Comparison of ENCODE assay signal across 11 cellular contexts in the genomic region with DNA sequence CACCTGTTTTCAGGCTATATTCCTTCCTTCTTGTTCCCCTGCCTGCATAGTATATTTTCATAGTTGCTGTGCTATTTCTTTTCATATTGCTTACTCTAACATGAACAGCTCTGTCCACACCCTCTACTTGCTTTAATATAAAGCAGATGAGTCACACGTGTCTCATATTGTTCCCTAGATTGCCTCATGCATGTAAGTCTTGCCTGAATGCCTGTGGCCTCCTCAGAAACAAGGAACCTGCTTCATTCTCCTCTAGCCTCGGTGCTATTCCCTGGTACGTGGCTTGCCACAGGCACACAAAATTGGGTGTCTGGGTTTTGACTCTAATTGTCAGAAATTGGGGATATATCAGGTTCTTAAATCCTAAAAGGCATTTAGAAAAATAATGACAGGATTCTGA. TPM values are rescaled to one million over a fixed set of nuclear protein-coding genes. Genes with fewer than 3 reads are reported as not detected.
DNase-seq lines count a peak whose midpoint lies in the region; ATAC-seq and TF ChIP-seq lines count a peak whose summit lies in the region.
"Had no signal": no experiment of that assay in that cellular context is flagged by ENCODE, and none has a peak within 500 bp of the region (broad histone marks: within the 10 kb centered on the region; RNA-seq: fewer than 3 reads in every experiment).

No MANE protein-coding gene starts in this region.

- H3K27me3 Mint-ChIP-seq in naive thymus-derived CD8-positive, alpha-beta T cell = peaks cover 7 to 35% (median 30%) of the 10 kb centered on the region in 5 donors

- H3K36me3 ChIP-seq in ACC112 (ENCODE audit: insufficient read depth, low read length) (no peaks in the 10 kb centered on the region), HEK293 (ENCODE audit: control insufficient read depth in 2 of 2, insufficient read depth in 1 of 2, low read length in 2 of 2) (no peaks in the 10 kb centered on the region)
- H3K36me3 ChIP-seq: neural progenitor cell, Peyer's patch had no signal

- no peak overlapping the region for H3K27ac Mint-ChIP-seq in naive thymus-derived CD8-positive, alpha-beta T cell
- H3K27ac Mint-ChIP-seq: neural progenitor cell had no signal

- CTCF ChIA-PET in HEK293 (lab: Yijun Ruan, JAX) = interaction anchor here (0.5 to 2.6 kb wide), 7 partner anchors 12 to 169 kb away, joined by 3 to 11 read pairs (median 4); no protein-coding TSS in a partner anchor

- H3K4me1 ChIP-seq in ACC112 (ENCODE audit: control insufficient read depth, insufficient read depth, low read length, unreplicated experiment) = peaks cover 42% of the 10 kb centered on the region
- H3K4me1 ChIP-seq in HEK293 (ENCODE audit: control insufficient read depth, insufficient read depth, low read length) = no peaks in the 10 kb centered on the region
- H3K4me1 ChIP-seq: neural progenitor cell, Peyer's patch had no signal

- no peaks in the 10 kb centered on the region for H3K79me2 ChIP-seq in ACC112 (ENCODE audit: control insufficient read depth, insufficient read depth, low read length, unreplicated experiment)

- peak; percentile 94 for DNase-seq in SW480 (ENCODE audit: low spot score)
- peak; percentile 38 for DNase-seq in foreskin melanocyte
- no peak for DNase-seq in naive thymus-derived CD8-positive, alpha-beta T cell
- no peak for DNase-seq in activated CD8-positive, alpha-beta memory T cell treated with anti-CD3 and anti-CD28 coated beads, Interleukin-2, amount 50 U/mL, for 48 hours
- DNase-seq in activated effector memory CD4-positive, alpha-beta T cell treated with anti-CD3 and anti-CD28 coated beads, Interleukin-2, amount 50 U/mL, for 16 hours = no peak
- DNase-seq: DMS 273 treated with DMSO at 0.1 percent for 48 hours had no signal

- POLR2A ChIA-PET in HEK293 (lab: Yijun Ruan, JAX) = no interaction called here
- POLR2A ChIA-PET in naive thymus-derived CD8-positive, alpha-beta T cell (lab: Charles Lee) = no interaction called here

- H3K4me3 ChIP-seq in ACC112 (ENCODE audit: low read depth, low read length) = peak overlapping the region; percentile 36; the same call in 1 of the 2 replicates
- no peak overlapping the region for H3K4me3 ChIP-seq in HEK293 (ENCODE audit: low read depth, low read length)
- H3K4me3 ChIP-seq: neural progenitor cell, Peyer's patch had no signal

- no peak overlapping the region for H3K4me3 Mint-ChIP-seq in naive thymus-derived CD8-positive, alpha-beta T cell
- H3K4me3 Mint-ChIP-seq: neural progenitor cell had no signal

- H3K36me3 Mint-ChIP-seq in naive thymus-derived CD8-positive, alpha-beta T cell = no peaks in the 10 kb centered on the region
- H3K36me3 Mint-ChIP-seq: neural progenitor cell had no signal

- H3K27ac ChIP-seq in ACC112 (ENCODE audit: low read depth, low read length) (peak overlapping the region; percentile 88), HEK293 (ENCODE audit: extremely low read depth, low read depth, low read length) (no peak overlapping the region)
- H3K27ac ChIP-seq: neural progenitor cell, Peyer's patch had no signal

- no peaks in the 10 kb centered on the region for H3K9me3 Mint-ChIP-seq in naive thymus-derived CD8-positive, alpha-beta T cell
- H3K9me3 Mint-ChIP-seq: neural progenitor cell had no signal

- no peaks in the 10 kb centered on the region for H3K4me1 Mint-ChIP-seq in naive thymus-derived CD8-positive, alpha-beta T cell

- H3K27me3 ChIP-seq in ACC112 (ENCODE audit: insufficient read depth, low read length) = no peaks in the 10 kb centered on the region
- H3K27me3 ChIP-seq: neural progenitor cell, Peyer's patch had no signal

- ATAC-seq in HG03280 (IDR thresholded peaks at IDR 0.05; ENCODE audit: unreplicated experiment) = no peak
- no peak for ATAC-seq in naive thymus-derived CD8-positive, alpha-beta T cell

- H2AFZ ChIP-seq in ACC112 (ENCODE audit: low read length, unreplicated experiment) = no peak overlapping the region
- H2AFZ ChIP-seq: neural progenitor cell had no signal

- no peak for TF ChIP-seq CTCF in HEK293 (tag by site-specific recombination; IDR thresholded peaks at IDR 0.05)

- H3K9me3 ChIP-seq in HEK293 (ENCODE audit: control insufficient read depth, insufficient read depth, low read depth, low read length) = no peaks in the 10 kb centered on the region
- H3K9me3 ChIP-seq: Peyer's patch had no signal

TF ChIP-seq in HEK293, 187 proteins besides CTCF, POLR2A, EP300 and RAD21:
- no peak for TF ChIP-seq ZNF416 (tag by site-specific recombination; IDR thresholded peaks at IDR 0.05)
- no peak for TF ChIP-seq ZNF600 (tag by site-specific recombination; IDR thresholded peaks at IDR 0.05)
- TF ChIP-seq ZNF830 (tag by site-specific recombination; IDR thresholded peaks at IDR 0.05; ENCODE audit: low read depth) = no peak
- TF ChIP-seq ZNF211 (tag by site-specific recombination; IDR thresholded peaks at IDR 0.05; ENCODE audit: low read depth) = no peak
- no peak for TF ChIP-seq ZNF791 (tag by site-specific recombination; IDR thresholded peaks at IDR 0.05)
- TF ChIP-seq, protein P1, sequence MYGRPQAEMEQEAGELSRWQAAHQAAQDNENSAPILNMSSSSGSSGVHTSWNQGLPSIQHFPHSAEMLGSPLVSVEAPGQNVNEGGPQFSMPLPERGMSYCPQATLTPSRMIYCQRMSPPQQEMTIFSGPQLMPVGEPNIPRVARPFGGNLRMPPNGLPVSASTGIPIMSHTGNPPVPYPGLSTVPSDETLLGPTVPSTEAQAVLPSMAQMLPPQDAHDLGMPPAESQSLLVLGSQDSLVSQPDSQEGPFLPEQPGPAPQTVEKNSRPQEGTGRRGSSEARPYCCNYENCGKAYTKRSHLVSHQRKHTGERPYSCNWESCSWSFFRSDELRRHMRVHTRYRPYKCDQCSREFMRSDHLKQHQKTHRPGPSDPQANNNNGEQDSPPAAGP (tag by site-specific recombination; IDR thresholded peaks at IDR 0.05) = no peak
- TF ChIP-seq ZNF335 (tag by site-specific recombination; conservative IDR thresholded peaks at IDR 0.05) = peak; percentile 40; the same call in 1 of the 2 replicates
- no peak for TF ChIP-seq ZNF324 (tag by site-specific recombination; IDR thresholded peaks at IDR 0.05)

RNA-seq across cellular contexts. Expression of gene PKP1, which starts 16.5 kb away (rescaled TPM):
- not detected for total RNA-seq in naive thymus-derived CD8-positive, alpha-beta T cell
- polyA plus RNA-seq in naive thymus-derived CD8-positive, alpha-beta T cell = not detected

Comparison
In these comparisons a context has a peak if more than half of its experiments do, and no peak if none do; other contexts are left out.
1. DNase-seq: peak in SW480 (single experiment) and foreskin melanocyte (single experiment); none in naive thymus-derived CD8-positive, alpha-beta T cell (0 of 10), activated CD8-positive, alpha-beta memory T cell treated with anti-CD3 and anti-CD28 coated beads, Interleukin-2, amount 50 U/mL, for 48 hours (single experiment) and activated effector memory CD4-positive, alpha-beta T cell treated with anti-CD3 and anti-CD28 coated beads, Interleukin-2, amount 50 U/mL, for 16 hours (single experiment).